In the genomic region with DNA sequence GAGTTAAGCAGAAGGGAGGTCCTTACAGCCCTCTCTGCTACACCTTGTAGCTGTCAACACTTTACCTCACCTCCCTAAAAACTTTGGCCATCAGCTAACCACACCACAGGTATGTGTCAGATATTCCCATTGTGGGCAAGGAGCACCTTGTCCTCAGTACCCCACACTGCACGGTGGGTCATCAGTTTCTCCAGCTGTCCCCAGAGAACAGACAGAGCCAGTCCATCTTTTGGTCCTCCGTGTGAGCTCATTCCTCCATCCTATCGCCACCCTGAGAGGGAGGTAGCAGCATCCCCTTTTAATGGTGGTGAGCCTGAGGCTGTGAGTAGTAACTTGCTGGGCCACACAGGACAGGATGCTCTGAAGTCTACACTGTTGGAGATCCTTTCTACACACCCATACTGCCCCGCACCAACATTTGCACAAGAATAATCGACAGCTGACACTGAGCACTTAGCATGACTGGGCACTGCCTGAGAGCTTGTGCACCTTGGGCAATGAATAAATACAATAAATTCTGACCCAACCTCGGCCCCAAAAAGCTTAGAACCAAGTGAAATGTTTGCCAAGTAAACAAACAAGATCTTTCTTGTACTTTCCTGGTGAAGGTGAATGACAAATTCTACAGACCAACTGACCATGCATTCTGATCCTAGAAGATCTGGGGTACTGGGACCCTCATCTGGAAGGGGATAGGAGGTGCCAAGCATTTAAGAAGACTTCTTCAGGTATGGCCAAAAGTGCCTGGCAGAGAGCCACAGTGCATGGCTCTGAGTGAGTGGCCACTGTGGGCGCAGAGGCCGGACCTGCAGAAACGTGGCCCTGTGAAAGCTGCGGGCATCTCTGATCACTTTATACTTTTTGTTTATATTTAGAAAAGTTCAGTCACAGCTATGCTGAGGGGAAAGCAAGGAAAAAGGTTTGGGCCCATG, we compare ENCODE assay signal across 27 cellular contexts. TPM values are rescaled to one million over a fixed set of nuclear protein-coding genes. Genes with fewer than 3 reads are reported as not detected.
DNase-seq lines count a peak whose midpoint lies in the region; ATAC-seq, FAIRE-seq and TF ChIP-seq lines count a peak whose summit lies in the region.
"Had no signal": no experiment of that assay in that cellular context is flagged by ENCODE, and none has a peak within 500 bp of the region (broad histone marks: within the 10 kb centered on the region; RNA-seq: fewer than 3 reads in every experiment).

No MANE protein-coding gene starts in this region.

- no peak for TF ChIP-seq POLR2A in A549 (IDR thresholded peaks at IDR 0.05; ENCODE audit: low read length)
- TF ChIP-seq POLR2A in IMR-90 (IDR thresholded peaks at IDR 0.05; ENCODE audit: low read depth, low read length), result no peak

- H3K4me2 ChIP-seq in A549 (peak overlapping the region; percentile 40; the same call in 1 of the 3 replicates), IMR-90 (ENCODE audit: low read depth, low read length) (no peak overlapping the region)

- POLR2A ChIA-PET in A549 (lab: Yijun Ruan, JAX), result no interaction called here
- POLR2A ChIA-PET in IMR-90 (lab: Charles Lee; ENCODE audit: unreplicated experiment), result no interaction called here

- no peak overlapping the region for H2AK9ac ChIP-seq in IMR-90 (replicated peaks; ENCODE audit: low read depth, low read length, poor library complexity)

- H3K4me3 Mint-ChIP-seq in endodermal cell (no peak overlapping the region), nephron progenitor cell (no peak overlapping the region)
- H3K4me3 Mint-ChIP-seq: activated CD4-positive, alpha-beta memory T cell treated with anti-CD3 and anti-CD28 coated beads for 36 hours; activated naive CD4-positive, alpha-beta T cell treated with anti-CD3 and anti-CD28 coated beads for 36 hours; B cell; naive thymus-derived CD8-positive, alpha-beta T cell; stimulated activated memory B cell treated with anti-CD40 and anti-IgM and Interleukin-4, amounts not matched to agents 10 μg/mL and 1 μg/mL and 100 μg/mL, for 72 hours; T-cell had no signal

- H3K9ac ChIP-seq in IMR-90 (ENCODE audit: low read depth, low read length) (no peak overlapping the region), endodermal cell (ENCODE audit: extremely low read depth, low read length, poor library complexity, severe bottlenecking) (no peak overlapping the region)

- H3K9me3 Mint-ChIP-seq in endodermal cell (peaks cover 16% of the 10 kb centered on the region), nephron progenitor cell (no peaks in the 10 kb centered on the region)
- H3K9me3 Mint-ChIP-seq: activated CD4-positive, alpha-beta memory T cell treated with anti-CD3 and anti-CD28 coated beads for 36 hours; activated naive CD4-positive, alpha-beta T cell treated with anti-CD3 and anti-CD28 coated beads for 36 hours; naive thymus-derived CD8-positive, alpha-beta T cell; stimulated activated memory B cell treated with anti-CD40 and anti-IgM and Interleukin-4, amounts not matched to agents 10 μg/mL and 1 μg/mL and 100 μg/mL, for 72 hours; T-cell had no signal

- no peak overlapping the region for H4K91ac ChIP-seq in IMR-90 (ENCODE audit: insufficient read depth, low read depth, low read length)

- H4K20me1 ChIP-seq in IMR-90 (ENCODE audit: insufficient read depth, low read length), result no peaks in the 10 kb centered on the region

- TF ChIP-seq CTCF in A549 (IDR thresholded peaks at IDR 0.05), result no peak
- no peak for TF ChIP-seq CTCF in IMR-90 (conservative IDR thresholded peaks at IDR 0.05; ENCODE audit: low read depth, low read length)
- TF ChIP-seq CTCF in endodermal cell (conservative IDR thresholded peaks at IDR 0.05), result no peak
- TF ChIP-seq CTCF in nephron progenitor cell (IDR thresholded peaks at IDR 0.05), result no peak

- no peak overlapping the region for H2AFZ ChIP-seq in IMR-90 (replicated peaks; ENCODE audit: low read length, poor library complexity)

- no peak overlapping the region for H2AK5ac ChIP-seq in IMR-90 (ENCODE audit: low read depth, low read length)

- no peak overlapping the region for H4K5ac ChIP-seq in IMR-90 (ENCODE audit: low read depth, low read length)

- no peak overlapping the region for H3K18ac ChIP-seq in IMR-90 (ENCODE audit: low read depth, low read length)

- H3K23ac ChIP-seq in IMR-90 (ENCODE audit: low read depth, low read length), result no peak overlapping the region

- peaks cover 20 to 25% of the 10 kb centered on the region in 2 experiments for H3K79me1 ChIP-seq in IMR-90 (ENCODE audit: low read depth in 1 of 2, low read length in 2 of 2)

- no peak overlapping the region for H4K8ac ChIP-seq in IMR-90 (ENCODE audit: low read depth in 2 of 2, low read length in 2 of 2)

- intact Hi-C loops in IMR-90 (cut with micrococcal nuclease), result no loop called here

- no peak overlapping the region for H3K27ac ChIP-seq in A549
- peak overlapping the region; percentile 7; the same call in 1 of the 2 replicates for H3K27ac ChIP-seq in IMR-90 (ENCODE audit: insufficient read depth, low read length)
- H3K27ac ChIP-seq in endodermal cell (ENCODE audit: low read depth, low read length), result no peak overlapping the region
- H3K27ac ChIP-seq: uterus had no signal

- 81% methylated on average over 10 of the region's 10 CpGs for WGBS in A549 (ENCODE audit: missing lambda C conversion rate)
- 80% methylated on average over 1 of the region's 10 CpGs; no CpG with 5 or more reads in 1 of the 2 experiments for WGBS in IMR-90 (ENCODE audit: extremely low coverage in 2 of 2, insufficient read length in 1 of 2), 2 experiments
- WGBS in endodermal cell (ENCODE audit: insufficient coverage in 1 of 2, insufficient read length in 1 of 2), 2 experiments, result 94 to 98% methylated on average over 6 to 10 of the region's 10 CpGs

- H3K56ac ChIP-seq in IMR-90 (ENCODE audit: extremely low read depth, insufficient read depth, low read length), result no peak overlapping the region

- H3K36me3 ChIP-seq in IMR-90 (ENCODE audit: control insufficient read depth, insufficient read depth, low read length), result peaks cover 16% of the 10 kb centered on the region
- peaks cover 78% of the 10 kb centered on the region for H3K36me3 ChIP-seq in endodermal cell (ENCODE audit: control insufficient read depth, insufficient read depth, low read length)
- H3K36me3 ChIP-seq in MG63, result peaks cover 12% of the 10 kb centered on the region
- H3K36me3 ChIP-seq: uterus had no signal

- BruUV-seq in IMR-90 (replicated peaks; lab: Mats Ljungman, UMichigan), result no TSS peak

- no peak for ATAC-seq in A549
- ATAC-seq in IMR-90 (ENCODE audit: low read depth), result no peak
- ATAC-seq in GM19328 (IDR thresholded peaks at IDR 0.05; ENCODE audit: unreplicated experiment), result no peak
- ATAC-seq: activated CD4-positive, CD25-positive, alpha-beta regulatory T cell treated with anti-CD3 and anti-CD28 coated beads, Interleukin-2, amount 50 U/mL, for 24 hours; K562; naive thymus-derived CD8-positive, alpha-beta T cell; stimulated activated memory B cell treated with anti-CD40 and anti-IgM and Interleukin-4, amounts not matched to agents 10 μg/mL and 1 μg/mL and 100 μg/mL, for 72 hours; T-cell had no signal

- no peaks in the 10 kb centered on the region for H3K27me3 Mint-ChIP-seq in endodermal cell (ENCODE audit: insufficient read depth)
- peaks cover 4% of the 10 kb centered on the region for H3K27me3 Mint-ChIP-seq in nephron progenitor cell (ENCODE audit: low read depth, poor library complexity)
- H3K27me3 Mint-ChIP-seq: activated CD4-positive, alpha-beta memory T cell treated with anti-CD3 and anti-CD28 coated beads for 36 hours; B cell; naive thymus-derived CD8-positive, alpha-beta T cell; stimulated activated memory B cell treated with anti-CD40 and anti-IgM and Interleukin-4, amounts not matched to agents 10 μg/mL and 1 μg/mL and 100 μg/mL, for 72 hours; T-cell had no signal

- H2BK20ac ChIP-seq in IMR-90 (ENCODE audit: low read depth, low read length), result no peak overlapping the region

- H3K4ac ChIP-seq in IMR-90 (ENCODE audit: low read depth, low read length), result no peak overlapping the region

- H3K4me3 ChIP-seq in A549, result no peak overlapping the region
- no peak overlapping the region for H3K4me3 ChIP-seq in IMR-90 (ENCODE audit: insufficient read depth, low read depth, low read length)
- no peak overlapping the region for H3K4me3 ChIP-seq in endodermal cell (ENCODE audit: low read length)
- H3K4me3 ChIP-seq in MG63, result no peak overlapping the region
- H3K4me3 ChIP-seq: K562, uterus had no signal

- H3K14ac ChIP-seq in IMR-90 (replicated peaks; ENCODE audit: low read depth, low read length), result no peak overlapping the region

- H3K9me1 ChIP-seq in IMR-90 (ENCODE audit: insufficient read depth, low read length), result peaks cover 12% of the 10 kb centered on the region; the same call in 1 of the 2 replicates

- dilution Hi-C loops in IMR-90 (cut with HindIII; ENCODE audit: low sequenced_read_pairs, unreplicated experiment), result no loop called here

- no peak for TF ChIP-seq EP300 in A549 (IDR thresholded peaks at IDR 0.05)

- no peak overlapping the region for H2BK120ac ChIP-seq in IMR-90 (ENCODE audit: low read depth, low read length)

- peaks cover 64% of the 10 kb centered on the region for H3K36me3 Mint-ChIP-seq in endodermal cell (ENCODE audit: low read depth)
- peaks cover 34% of the 10 kb centered on the region for H3K36me3 Mint-ChIP-seq in nephron progenitor cell (ENCODE audit: low read depth)

- H3K27me3 ChIP-seq in IMR-90 (ENCODE audit: control insufficient read depth, insufficient read depth, low read length) (no peaks in the 10 kb centered on the region), endodermal cell (ENCODE audit: control insufficient read depth, insufficient read depth, low read length, poor library complexity, severe bottlenecking) (no peaks in the 10 kb centered on the region), MG63 (no peaks in the 10 kb centered on the region)
- H3K27me3 ChIP-seq: uterus had no signal

- H2BK15ac ChIP-seq in IMR-90 (ENCODE audit: low read depth, low read length), result no peak overlapping the region

- CTCF ChIA-PET in A549 (lab: Yijun Ruan, JAX) (interaction anchor here (1.4 to 2.1 kb wide), 3 partner anchors 221 to 460 kb away, joined by 5 to 7 read pairs (median 6); no protein-coding TSS in a partner anchor), IMR-90 (lab: Yijun Ruan, JAX) (no interaction called here)

- DNase-seq in A549 (ENCODE audit: low read depth in 1 of 2, low spot score in 1 of 2) (no peak), IMR-90 (no peak), endodermal cell (no peak), nephron progenitor cell (no peak), MG63 (no peak), urothelium cell line (ENCODE audit: low spot score) (no peak)
- no peak for DNase-seq in stimulated activated CD8-positive, alpha-beta memory T cell treated with anti-CD3 and anti-CD28 coated beads, Interleukin-4, amount 100 ng/mL, for 48 hours
- DNase-seq: activated CD4-positive, alpha-beta memory T cell treated with anti-CD3 and anti-CD28 coated beads for 36 hours; activated CD8-positive, alpha-beta memory T cell treated with anti-CD3 and anti-CD28 coated beads, Interleukin-2, amount 50 U/mL, for 4 hours; activated naive CD4-positive, alpha-beta T cell treated with anti-CD3 and anti-CD28 coated beads for 36 hours; EL; midbrain; naive thymus-derived CD8-positive, alpha-beta T cell; NCI-H1436; NCI-H2081 treated with DMSO at 0.1 percent for 48 hours; NCI-H2227 treated with DMSO at 0.1 percent for 48 hours; NK-92 treated with Interleukin-12 subunit alpha and Interleukin-12 subunit beta, amount 100 ng/mL, for 24 hours; nucleus accumbens; T-cell; uterus had no signal

- peaks cover 17% of the 10 kb centered on the region for H3K4me1 ChIP-seq in A549
- H3K4me1 ChIP-seq in IMR-90 (ENCODE audit: control insufficient read depth, insufficient read depth, low read length), result peaks cover 6% of the 10 kb centered on the region; the same call in 1 of the 2 replicates
- no peaks in the 10 kb centered on the region for H3K4me1 ChIP-seq in endodermal cell (ENCODE audit: control insufficient read depth, insufficient read depth, low read length)
- H3K4me1 ChIP-seq: uterus had no signal

- H3K27ac Mint-ChIP-seq in endodermal cell (peak overlapping the region; percentile 52), nephron progenitor cell (peak overlapping the region; percentile 70)
- H3K27ac Mint-ChIP-seq: activated CD4-positive, alpha-beta memory T cell treated with anti-CD3 and anti-CD28 coated beads for 36 hours; activated naive CD4-positive, alpha-beta T cell treated with anti-CD3 and anti-CD28 coated beads for 36 hours; B cell; stimulated activated memory B cell treated with anti-CD40 and anti-IgM and Interleukin-4, amounts not matched to agents 10 μg/mL and 1 μg/mL and 100 μg/mL, for 72 hours; T-cell had no signal

- TF ChIP-seq RAD21 in A549 (conservative IDR thresholded peaks at IDR 0.05 in 1 of 2, IDR thresholded peaks at IDR 0.05 in 1 of 2) (no peak), IMR-90 (IDR thresholded peaks at IDR 0.05; ENCODE audit: low read length) (no peak)

- H3K9me3 ChIP-seq in A549 (no peaks in the 10 kb centered on the region), IMR-90 (ENCODE audit: control insufficient read depth, insufficient read depth, low read length) (no peaks in the 10 kb centered on the region), endodermal cell (ENCODE audit: control insufficient read depth, low read length) (peaks cover 43% of the 10 kb centered on the region), MG63 (no peaks in the 10 kb centered on the region)
- H3K9me3 ChIP-seq: uterus had no signal

- H3K4me1 Mint-ChIP-seq in endodermal cell (peaks cover 5% of the 10 kb centered on the region), nephron progenitor cell (peaks cover 7% of the 10 kb centered on the region)

- in situ Hi-C loops in IMR-90 (cut with MboI; ENCODE audit: low sequenced_read_pairs), result loop anchor here (25.0 kb wide), 2 partner anchors 230 to 630 kb away; partner anchors contain the start of genes HDAC11 and WNT7A

- FAIRE-seq in A549 (lab: Jason Lieb, UNC) (no peak), urothelium cell line (lab: Jason Lieb, UNC) (no peak)
- FAIRE-seq: GM18507, H54, K562 had no signal

- H2BK5ac ChIP-seq in IMR-90 (ENCODE audit: low read depth, low read length, poor library complexity, severe bottlenecking), result no peak overlapping the region

RNA-seq across cellular contexts. Expression of gene CHCHD4, which starts 6.9 kb away (rescaled TPM):
- polyA plus RNA-seq in A549 (2011; rRNA removed) (41.9 and 48.8 TPM in 2 replicates), A549 (2017; fragmentation: RNase III; extraction: RNeasy Plus Mini Kit Qiagen cat#74134 plus additional on column Dnase treatment) (35.1 to 37.6 TPM (median 37.3 TPM) in 3 replicates), IMR-90 (2012; rRNA removed) (7.4 and 9.8 TPM in 2 replicates)
- 26.2 and 26.3 TPM in 2 replicates for polyA plus RNA-seq in A549 (2012; cell fraction: cytosol; rRNA removed)
- 5.8 and 9.1 TPM in 2 replicates for polyA plus RNA-seq in A549 (2012; cell fraction: nucleus; rRNA removed)
- polyA minus RNA-seq in A549 (2011; rRNA and poly(A)+ RNA removed), result 12.5 and 13.3 TPM in 2 replicates
- total RNA-seq in IMR-90 (2012; rRNA removed) (9.0 and 12.2 TPM in 2 replicates), endodermal cell (10 to 100 TPM; 16.2 to 20.5 TPM)
- polyA plus RNA-seq in IMR-90 (2012; cell fraction: cytosol; rRNA removed), result 4.6 and 4.8 TPM in 2 replicates
- polyA plus RNA-seq in IMR-90 (2012; cell fraction: nucleus; rRNA removed; ENCODE audit: low replicate concordance), result 1.3 and 5.0 TPM in 2 replicates
- 16.4 TPM for polyA plus RNA-seq in endodermal cell (2013, experiment 1 of 2)
- polyA plus RNA-seq in endodermal cell (2013, experiment 2 of 2), result 14.7 TPM
- 22.0 and 24.3 TPM in 2 replicates for total RNA-seq in MG63 (2014; rRNA removed; shearing (Covaris generic); ENCODE audit: low replicate concordance)

RNA-seq across cellular contexts. Expression of gene TMEM43, which starts 7.1 kb away (rescaled TPM):
- polyA plus RNA-seq in A549 (2011; rRNA removed) (75.2 and 79.0 TPM in 2 replicates), A549 (2017; fragmentation: RNase III; extraction: RNeasy Plus Mini Kit Qiagen cat#74134 plus additional on column Dnase treatment) (41.1 to 45.5 TPM (median 42.1 TPM) in 3 replicates), IMR-90 (2012; rRNA removed) (107 and 109 TPM in 2 replicates)
- 52.6 and 63.0 TPM in 2 replicates for polyA plus RNA-seq in A549 (2012; cell fraction: cytosol; rRNA removed)
- 95.4 and 111 TPM in 2 replicates for polyA plus RNA-seq in A549 (2012; cell fraction: nucleus; rRNA removed)
- polyA minus RNA-seq in A549 (2011; rRNA and poly(A)+ RNA removed), result 57.2 and 66.3 TPM in 2 replicates
- total RNA-seq in IMR-90 (2012; rRNA removed) (103 and 114 TPM in 2 replicates), endodermal cell (10 to 100 TPM; 28.9 to 39.3 TPM)
- 73.8 and 86.4 TPM in 2 replicates for polyA plus RNA-seq in IMR-90 (2012; cell fraction: cytosol; rRNA removed)
- 97.1 and 98.5 TPM in 2 replicates for polyA plus RNA-seq in IMR-90 (2012; cell fraction: nucleus; rRNA removed; ENCODE audit: low replicate concordance)
- 45.4 TPM for polyA plus RNA-seq in endodermal cell (2013, experiment 1 of 2)
- polyA plus RNA-seq in endodermal cell (2013, experiment 2 of 2), result 44.9 TPM
- total RNA-seq in MG63 (2014; rRNA removed; shearing (Covaris generic); ENCODE audit: low replicate concordance), result 97.6 and 97.8 TPM in 2 replicates
